In genomic region chr9:129761293-129761900, GRCh38 we compare ENCODE assay signal across 1 cellular context.
TF ChIP-seq lines count a peak whose summit lies in the region.

No MANE protein-coding gene starts in this region.

TF ChIP-seq in HCT116, 20 proteins besides CTCF, POLR2A, EP300 and RAD21 (continued from another document):
- TF ChIP-seq SIN3A (IDR thresholded peaks at IDR 0.05; ENCODE audit: low read depth), result no peak
- TF ChIP-seq ZNF274 (IDR thresholded peaks at IDR 0.05; ENCODE audit: low read depth, low read length), result no peak
- no peak for TF ChIP-seq SRF (IDR thresholded peaks at IDR 0.05; ENCODE audit: low read depth)
- TF ChIP-seq JUND (IDR thresholded peaks at IDR 0.05), result no peak
- no peak for TF ChIP-seq EZH2 (IDR thresholded peaks at IDR 0.05)
- TF ChIP-seq, protein P1, sequence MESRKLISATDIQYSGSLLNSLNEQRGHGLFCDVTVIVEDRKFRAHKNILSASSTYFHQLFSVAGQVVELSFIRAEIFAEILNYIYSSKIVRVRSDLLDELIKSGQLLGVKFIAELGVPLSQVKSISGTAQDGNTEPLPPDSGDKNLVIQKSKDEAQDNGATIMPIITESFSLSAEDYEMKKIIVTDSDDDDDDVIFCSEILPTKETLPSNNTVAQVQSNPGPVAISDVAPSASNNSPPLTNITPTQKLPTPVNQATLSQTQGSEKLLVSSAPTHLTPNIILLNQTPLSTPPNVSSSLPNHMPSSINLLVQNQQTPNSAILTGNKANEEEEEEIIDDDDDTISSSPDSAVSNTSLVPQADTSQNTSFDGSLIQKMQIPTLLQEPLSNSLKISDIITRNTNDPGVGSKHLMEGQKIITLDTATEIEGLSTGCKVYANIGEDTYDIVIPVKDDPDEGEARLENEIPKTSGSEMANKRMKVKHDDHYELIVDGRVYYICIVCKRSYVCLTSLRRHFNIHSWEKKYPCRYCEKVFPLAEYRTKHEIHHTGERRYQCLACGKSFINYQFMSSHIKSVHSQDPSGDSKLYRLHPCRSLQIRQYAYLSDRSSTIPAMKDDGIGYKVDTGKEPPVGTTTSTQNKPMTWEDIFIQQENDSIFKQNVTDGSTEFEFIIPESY (IDR thresholded peaks at IDR 0.05; ENCODE audit: extremely low read depth, insufficient replicate concordance, low read length), result no peak
